Comparison of ENCODE assay signal across 41 cellular contexts in genomic region chr9:136210276-136210675, GRCh38. TPM values are rescaled to one million over a fixed set of nuclear protein-coding genes. Genes with fewer than 3 reads are reported as not detected.
"Had no signal": no experiment of that assay in that cellular context is flagged by ENCODE, and none has a peak within 500 bp of the region (broad histone marks: within the 10 kb centered on the region; RNA-seq: fewer than 3 reads in every experiment).

No MANE protein-coding gene starts in this region.

- H3K4me1 ChIP-seq: adrenal gland, body of pancreas, breast epithelium had no signal

- H3K27me3 Mint-ChIP-seq: activated CD4-positive, alpha-beta T cell treated with anti-CD3 and anti-CD28 coated beads for 36 hours; activated CD4-positive, alpha-beta T cell treated with anti-CD3 and anti-CD28 coated beads, Interleukin-2, amount 10 ng/mL, durations not matched to agents 7 days and 5 days; activated naive CD8-positive, alpha-beta T cell treated with anti-CD3 and anti-CD28 coated beads for 36 hours had no signal

- H3K4me3 ChIP-seq: adrenal gland, body of pancreas, breast epithelium had no signal

- ATAC-seq: activated CD4-positive, alpha-beta T cell treated with anti-CD3 and anti-CD28 coated beads for 36 hours; activated CD4-positive, CD25-positive, alpha-beta regulatory T cell treated with anti-CD3 and anti-CD28 coated beads, Interleukin-2, amount 50 U/mL, for 24 hours; activated CD8-positive, alpha-beta T cell treated with anti-CD3 and anti-CD28 coated beads, Interleukin-2, amount 10 ng/mL, durations not matched to agents 7 days and 5 days; activated naive CD4-positive, alpha-beta T cell treated with anti-CD3 and anti-CD28 coated beads, Interleukin-2, amount 50 U/mL, for 72 hours; activated T-cell treated with anti-CD3 and anti-CD28 coated beads, Interleukin-2, amount 50 U/mL, for 4 hours; activated T-cell treated with anti-CD3 and anti-CD28 coated beads, Interleukin-2, amount 50 U/mL, for 72 hours; activated T-helper 17 cell treated with anti-CD3 and anti-CD28 coated beads, Interleukin-2, amount 50 U/mL, for 72 hours; body of pancreas; WTC11 had no signal

- DNase-seq: activated CD4-positive, alpha-beta memory T cell treated with anti-CD3 and anti-CD28 coated beads, Interleukin-2, amount 10 ng/mL, durations not matched to agents 7 days and 5 days; activated CD4-positive, alpha-beta T cell treated with anti-CD3 and anti-CD28 coated beads for 1 hour; activated CD4-positive, alpha-beta T cell treated with anti-CD3 and anti-CD28 coated beads for 36 hours; activated CD4-positive, alpha-beta T cell treated with anti-CD3 and anti-CD28 coated beads for 48 hours; activated CD4-positive, alpha-beta T cell treated with anti-CD3 and anti-CD28 coated beads, Interleukin-2, amount 10 ng/mL, durations not matched to agents 7 days and 5 days; activated CD4-positive, alpha-beta T cell treated with anti-CD3 and anti-CD28 coated beads, Interleukin-2, amount 50 U/mL, for 48 hours; activated CD4-positive, CD25-positive, alpha-beta regulatory T cell; activated CD8-positive, alpha-beta memory T cell treated with anti-CD3 and anti-CD28 coated beads for 24 hours; activated CD8-positive, alpha-beta memory T cell treated with anti-CD3 and anti-CD28 coated beads, Interleukin-2, amount 50 U/mL, for 4 hours; activated CD8-positive, alpha-beta T cell treated with anti-CD3 and anti-CD28 coated beads, Interleukin-2, amount 10 ng/mL, durations not matched to agents 7 days and 5 days; activated effector memory CD4-positive, alpha-beta T cell treated with anti-CD3 and anti-CD28 coated beads, Interleukin-2, amount 50 U/mL, for 16 hours; activated gamma-delta T cell treated with Interleukin-2 at 50 U/mL for 16 hours; activated naive CD4-positive, alpha-beta T cell; activated naive CD4-positive, alpha-beta T cell treated with anti-CD3 and anti-CD28 coated beads for 36 hours; activated naive CD4-positive, alpha-beta T cell treated with anti-CD3 and anti-CD28 coated beads, Interleukin-2, amount 50 U/mL, for 16 hours; activated naive CD8-positive, alpha-beta T cell treated with anti-CD3 and anti-CD28 coated beads for 36 hours; activated T-cell treated with anti-CD3 and anti-CD28 coated beads for 4 hours; activated T-cell treated with anti-CD3 and anti-CD28 coated beads, Interleukin-2, amount 50 U/mL, for 1 hour; activated T-cell treated with anti-CD3 and anti-CD28 coated beads, Interleukin-2, amount 50 U/mL, for 4 hours; activated T-cell treated with anti-CD3 and anti-CD28 coated beads, Interleukin-2, amount 50 U/mL, for 72 hours; adrenal gland; amniotic stem cell; aorta; body of pancreas; brain microvascular endothelial cell; central memory CD4-positive, alpha-beta T cell; T-helper 1 cell; T-helper 2 cell; T-helper 9 cell had no signal

- H3K27me3 ChIP-seq: body of pancreas, brain microvascular endothelial cell had no signal

- H3K9me3 ChIP-seq: breast epithelium had no signal

- H3K27ac ChIP-seq: adrenal gland, body of pancreas, brain microvascular endothelial cell, breast epithelium, VCaP had no signal

- H3K4me3 Mint-ChIP-seq: activated CD4-positive, alpha-beta memory T cell treated with anti-CD3 and anti-CD28 coated beads, Interleukin-2, amount 10 ng/mL, durations not matched to agents 7 days and 5 days; activated CD4-positive, alpha-beta T cell treated with anti-CD3 and anti-CD28 coated beads for 36 hours; activated CD4-positive, alpha-beta T cell treated with anti-CD3 and anti-CD28 coated beads, Interleukin-2, amount 10 ng/mL, durations not matched to agents 7 days and 5 days; activated CD8-positive, alpha-beta T cell treated with anti-CD3 and anti-CD28 coated beads, Interleukin-2, amount 10 ng/mL, durations not matched to agents 7 days and 5 days; activated naive CD4-positive, alpha-beta T cell treated with anti-CD3 and anti-CD28 coated beads for 36 hours; activated naive CD8-positive, alpha-beta T cell treated with anti-CD3 and anti-CD28 coated beads for 36 hours; activated T-cell treated with anti-CD3 and anti-CD28 coated beads, Interleukin-2, amount 50 U/mL, for 4 hours; activated T-cell treated with anti-CD3 and anti-CD28 coated beads, Interleukin-2, amount 50 U/mL, for 72 hours; activated T-helper 1 cell treated with anti-CD3 and anti-CD28 coated beads, Interleukin-12 subunit alpha, Interleukin-12 subunit beta, Interleukin-2, Interleukin-4 antibody, amounts not matched to agents 30 ng/mL and 10 ng/mL and 1 ng/mL, durations not matched to agents 14 hours and 24 hours and 36 hours; activated T-helper 17 cell treated with anti-CD3 and anti-CD28 coated beads, Interleukin-2, amount 50 U/mL, for 72 hours; T-helper 1 cell treated with Interleukin-12 subunit alpha and Interleukin-12 subunit beta and Interleukin-4 antibody, amounts not matched to agents 30 μg/mL and 1 μg/mL, for 36 hours; T-helper 2 cell treated with Interferon-gamma antibody and Interleukin-4, amounts not matched to agents 5 μg/mL and 100 μg/mL, for 36 hours; WTC11 had no signal

- H3K4me1 Mint-ChIP-seq: activated CD4-positive, alpha-beta memory T cell treated with anti-CD3 and anti-CD28 coated beads, Interleukin-2, amount 10 ng/mL, durations not matched to agents 7 days and 5 days; activated CD4-positive, alpha-beta T cell treated with anti-CD3 and anti-CD28 coated beads for 36 hours; activated CD4-positive, alpha-beta T cell treated with anti-CD3 and anti-CD28 coated beads, Interleukin-2, amount 10 ng/mL, durations not matched to agents 7 days and 5 days; activated naive CD8-positive, alpha-beta T cell treated with anti-CD3 and anti-CD28 coated beads for 36 hours; WTC11 had no signal

- H3K36me3 ChIP-seq: breast epithelium had no signal

- H3K27ac Mint-ChIP-seq: activated CD4-positive, alpha-beta memory T cell treated with anti-CD3 and anti-CD28 coated beads, Interleukin-2, amount 10 ng/mL, durations not matched to agents 7 days and 5 days; activated CD4-positive, alpha-beta T cell treated with anti-CD3 and anti-CD28 coated beads for 36 hours; activated CD4-positive, alpha-beta T cell treated with anti-CD3 and anti-CD28 coated beads, Interleukin-2, amount 10 ng/mL, durations not matched to agents 7 days and 5 days; activated CD8-positive, alpha-beta T cell treated with anti-CD3 and anti-CD28 coated beads, Interleukin-2, amount 10 ng/mL, durations not matched to agents 7 days and 5 days; activated naive CD4-positive, alpha-beta T cell treated with anti-CD3 and anti-CD28 coated beads for 36 hours; activated naive CD8-positive, alpha-beta T cell treated with anti-CD3 and anti-CD28 coated beads for 36 hours; activated T-cell treated with anti-CD3 and anti-CD28 coated beads, Interleukin-2, amount 50 U/mL, for 72 hours; activated T-helper 1 cell treated with anti-CD3 and anti-CD28 coated beads, Interleukin-12 subunit alpha, Interleukin-12 subunit beta, Interleukin-2, Interleukin-4 antibody, amounts not matched to agents 30 ng/mL and 10 ng/mL and 1 ng/mL, durations not matched to agents 14 hours and 24 hours and 36 hours; activated T-helper 17 cell treated with anti-CD3 and anti-CD28 coated beads, Interleukin-2, amount 50 U/mL, for 72 hours; T-helper 1 cell treated with Interleukin-12 subunit alpha and Interleukin-12 subunit beta and Interleukin-4 antibody, amounts not matched to agents 30 μg/mL and 1 μg/mL, for 36 hours; T-helper 2 cell treated with Interferon-gamma antibody and Interleukin-4, amounts not matched to agents 5 μg/mL and 100 μg/mL, for 36 hours had no signal

- H3K9me3 Mint-ChIP-seq: activated CD4-positive, alpha-beta memory T cell treated with anti-CD3 and anti-CD28 coated beads, Interleukin-2, amount 10 ng/mL, durations not matched to agents 7 days and 5 days; activated CD4-positive, alpha-beta T cell treated with anti-CD3 and anti-CD28 coated beads, Interleukin-2, amount 10 ng/mL, durations not matched to agents 7 days and 5 days; activated naive CD4-positive, alpha-beta T cell treated with anti-CD3 and anti-CD28 coated beads for 36 hours; activated naive CD4-positive, alpha-beta T cell treated with anti-CD3 and anti-CD28 coated beads, Interleukin-2, amount 50 U/mL, for 72 hours; activated naive CD8-positive, alpha-beta T cell treated with anti-CD3 and anti-CD28 coated beads for 36 hours; activated T-cell treated with anti-CD3 and anti-CD28 coated beads, Interleukin-2, amount 50 U/mL, for 4 hours; activated T-helper 17 cell treated with anti-CD3 and anti-CD28 coated beads, Interleukin-2, amount 50 U/mL, for 72 hours had no signal

RNA-seq across cellular contexts. Expression of gene LHX3, which starts 5.3 kb away (rescaled TPM):
- total RNA-seq: activated CD4-positive, alpha-beta T cell treated with anti-CD3 and anti-CD28 coated beads for 36 hours; activated CD4-positive, alpha-beta T cell treated with anti-CD3 and anti-CD28 coated beads, Interleukin-2, amount 10 ng/mL, durations not matched to agents 7 days and 5 days; activated naive CD4-positive, alpha-beta T cell treated with anti-CD3 and anti-CD28 coated beads for 36 hours; activated naive CD8-positive, alpha-beta T cell treated with anti-CD3 and anti-CD28 coated beads for 36 hours; activated T-helper 1 cell treated with anti-CD3 and anti-CD28 coated beads, Interleukin-12 subunit alpha, Interleukin-12 subunit beta, Interleukin-2, Interleukin-4 antibody, amounts not matched to agents 30 ng/mL and 10 ng/mL and 1 ng/mL, durations not matched to agents 14 hours and 24 hours and 36 hours; adrenal gland; aorta; astrocyte; body of pancreas; breast epithelium; cardiac septum; cerebellum; WTC11 had no signal
- polyA plus RNA-seq: adrenal gland, aorta had no signal
